36 cellular contexts compared by ENCODE assay signal in genomic region chr14:26859483-26859882, GRCh38.
"Had no signal": no experiment of that assay in that cellular context is flagged by ENCODE, and none has a peak within 500 bp of the region (broad histone marks: within the 10 kb centered on the region; RNA-seq: fewer than 3 reads in every experiment).

No MANE protein-coding gene starts in this region.

- ATAC-seq: activated CD8-positive, alpha-beta T cell treated with anti-CD3 and anti-CD28 coated beads for 36 hours; activated naive CD4-positive, alpha-beta T cell treated with anti-CD3 and anti-CD28 coated beads, Interleukin-2, amount 50 U/mL, for 72 hours; activated T-cell treated with anti-CD3 and anti-CD28 coated beads, Interleukin-2, amount 50 U/mL, for 4 hours; activated T-cell treated with anti-CD3 and anti-CD28 coated beads, Interleukin-2, amount 50 U/mL, for 72 hours; activated T-helper 17 cell treated with anti-CD3 and anti-CD28 coated beads, Interleukin-2, amount 50 U/mL, for 72 hours had no signal

- H3K9me3 Mint-ChIP-seq: activated CD4-positive, alpha-beta T cell treated with anti-CD3 and anti-CD28 coated beads, Interleukin-2, amount 10 ng/mL, durations not matched to agents 24 days and 14 days had no signal

- H3K9me3 ChIP-seq: adrenal gland had no signal

- H3K27ac ChIP-seq: adrenal gland, cardiac muscle cell, VCaP had no signal

- H3K4me1 Mint-ChIP-seq: activated B cell treated with CpG ODN at 0.5 μM for 24 hours; activated CD4-positive, alpha-beta T cell treated with anti-CD3 and anti-CD28 coated beads, Interleukin-2, amount 10 ng/mL, durations not matched to agents 24 days and 14 days; activated naive CD8-positive, alpha-beta T cell treated with anti-CD3 and anti-CD28 coated beads for 36 hours; activated T-helper 17 cell treated with anti-CD3 and anti-CD28 coated beads, Interleukin-2, amount 50 U/mL, for 72 hours; central memory CD8-positive, alpha-beta T cell had no signal

- H3K4me3 Mint-ChIP-seq: activated B cell treated with CpG ODN at 0.5 μM for 24 hours; activated CD4-positive, alpha-beta memory T cell treated with anti-CD3 and anti-CD28 coated beads for 36 hours; activated CD4-positive, alpha-beta T cell treated with anti-CD3 and anti-CD28 coated beads, Interleukin-2, amount 10 ng/mL, durations not matched to agents 24 days and 14 days; activated CD8-positive, alpha-beta T cell treated with anti-CD3 and anti-CD28 coated beads for 36 hours; activated naive CD4-positive, alpha-beta T cell treated with anti-CD3 and anti-CD28 coated beads for 36 hours; activated naive CD8-positive, alpha-beta T cell treated with anti-CD3 and anti-CD28 coated beads for 36 hours; activated T-cell treated with anti-CD3 and anti-CD28 coated beads, Interleukin-2, amount 50 U/mL, for 4 hours; activated T-cell treated with anti-CD3 and anti-CD28 coated beads, Interleukin-2, amount 50 U/mL, for 72 hours; activated T-helper 1 cell treated with anti-CD3 and anti-CD28 coated beads, Interleukin-12 subunit alpha, Interleukin-12 subunit beta, Interleukin-2, Interleukin-4 antibody, amounts not matched to agents 30 ng/mL and 10 ng/mL and 1 ng/mL, durations not matched to agents 14 hours and 24 hours and 36 hours; activated T-helper 17 cell treated with anti-CD3 and anti-CD28 coated beads, Interleukin-2, amount 50 U/mL, for 72 hours; brain; central memory CD8-positive, alpha-beta T cell; T-helper 1 cell treated with Interleukin-12 subunit alpha and Interleukin-12 subunit beta and Interleukin-4 antibody, amounts not matched to agents 30 μg/mL and 1 μg/mL, for 36 hours; T-helper 2 cell treated with Interferon-gamma antibody and Interleukin-4, amounts not matched to agents 5 μg/mL and 100 μg/mL, for 36 hours had no signal

- H3K36me3 Mint-ChIP-seq: activated CD4-positive, alpha-beta memory T cell treated with anti-CD3 and anti-CD28 coated beads for 36 hours; activated naive CD8-positive, alpha-beta T cell treated with anti-CD3 and anti-CD28 coated beads for 36 hours; brain had no signal

- H3K4me1 ChIP-seq: adrenal gland had no signal

- H3K36me3 ChIP-seq: adrenal gland, cardiac muscle cell had no signal

- H3K27ac Mint-ChIP-seq: activated B cell treated with CpG ODN at 0.5 μM for 24 hours; activated CD4-positive, alpha-beta memory T cell treated with anti-CD3 and anti-CD28 coated beads for 36 hours; activated CD4-positive, alpha-beta T cell treated with anti-CD3 and anti-CD28 coated beads, Interleukin-2, amount 10 ng/mL, durations not matched to agents 24 days and 14 days; activated CD8-positive, alpha-beta T cell treated with anti-CD3 and anti-CD28 coated beads for 36 hours; activated naive CD4-positive, alpha-beta T cell treated with anti-CD3 and anti-CD28 coated beads for 36 hours; activated naive CD4-positive, alpha-beta T cell treated with anti-CD3 and anti-CD28 coated beads, Interleukin-2, amount 50 U/mL, for 72 hours; activated naive CD8-positive, alpha-beta T cell treated with anti-CD3 and anti-CD28 coated beads for 36 hours; activated T-cell treated with anti-CD3 and anti-CD28 coated beads, Interleukin-2, amount 50 U/mL, for 72 hours; activated T-helper 1 cell treated with anti-CD3 and anti-CD28 coated beads, Interleukin-12 subunit alpha, Interleukin-12 subunit beta, Interleukin-2, Interleukin-4 antibody, amounts not matched to agents 30 ng/mL and 10 ng/mL and 1 ng/mL, durations not matched to agents 14 hours and 24 hours and 36 hours; activated T-helper 17 cell treated with anti-CD3 and anti-CD28 coated beads, Interleukin-2, amount 50 U/mL, for 72 hours; T-helper 1 cell treated with Interleukin-12 subunit alpha and Interleukin-12 subunit beta and Interleukin-4 antibody, amounts not matched to agents 30 μg/mL and 1 μg/mL, for 36 hours; T-helper 2 cell treated with Interferon-gamma antibody and Interleukin-4, amounts not matched to agents 5 μg/mL and 100 μg/mL, for 36 hours had no signal

- H3K27me3 Mint-ChIP-seq: activated B cell treated with CpG ODN at 0.5 μM for 24 hours; activated CD4-positive, alpha-beta memory T cell treated with anti-CD3 and anti-CD28 coated beads for 36 hours; activated CD4-positive, alpha-beta T cell treated with anti-CD3 and anti-CD28 coated beads, Interleukin-2, amount 10 ng/mL, durations not matched to agents 24 days and 14 days; activated CD8-positive, alpha-beta T cell treated with anti-CD3 and anti-CD28 coated beads for 36 hours; activated naive CD8-positive, alpha-beta T cell treated with anti-CD3 and anti-CD28 coated beads for 36 hours; activated T-helper 17 cell treated with anti-CD3 and anti-CD28 coated beads, Interleukin-2, amount 50 U/mL, for 72 hours; central memory CD8-positive, alpha-beta T cell had no signal

- DNase-seq: activated B cell treated with CpG ODN at 0.5 μM for 24 hours; activated CD4-positive, alpha-beta memory T cell treated with anti-CD3 and anti-CD28 coated beads for 36 hours; activated CD4-positive, alpha-beta T cell treated with anti-CD3 and anti-CD28 coated beads for 4 hours; activated CD4-positive, alpha-beta T cell treated with anti-CD3 and anti-CD28 coated beads, Interleukin-2, amount 10 ng/mL, durations not matched to agents 24 days and 14 days; activated CD4-positive, alpha-beta T cell treated with anti-CD3 and anti-CD28 coated beads, Interleukin-2, amount 50 U/mL, for 1 hour; activated CD4-positive, alpha-beta T cell treated with anti-CD3 and anti-CD28 coated beads, Interleukin-2, amount 50 U/mL, for 4 hours; activated CD4-positive, CD25-positive, alpha-beta regulatory T cell treated with anti-CD3 and anti-CD28 coated beads, Interleukin-2, amount 50 U/mL, for 72 hours; activated CD8-positive, alpha-beta memory T cell treated with anti-CD3 and anti-CD28 coated beads, Interleukin-2, amount 50 U/mL, for 4 hours; activated CD8-positive, alpha-beta T cell treated with anti-CD3 and anti-CD28 coated beads for 36 hours; activated effector memory CD4-positive, alpha-beta T cell treated with anti-CD3 and anti-CD28 coated beads, Interleukin-2, amount 50 U/mL, for 16 hours; activated gamma-delta T cell treated with Interleukin-2 at 50 U/mL for 16 hours; activated naive CD4-positive, alpha-beta T cell; activated naive CD4-positive, alpha-beta T cell treated with anti-CD3 and anti-CD28 coated beads for 36 hours; activated naive CD4-positive, alpha-beta T cell treated with anti-CD3 and anti-CD28 coated beads, Interleukin-2, amount 50 U/mL, for 16 hours; activated naive CD8-positive, alpha-beta T cell treated with anti-CD3 and anti-CD28 coated beads for 36 hours; activated T-cell treated with anti-CD3 and anti-CD28 coated beads for 4 hours; activated T-cell treated with anti-CD3 and anti-CD28 coated beads, Interleukin-2, amount 50 U/mL, for 1 hour; activated T-cell treated with anti-CD3 and anti-CD28 coated beads, Interleukin-2, amount 50 U/mL, for 4 hours; activated T-cell treated with anti-CD3 and anti-CD28 coated beads, Interleukin-2, amount 50 U/mL, for 72 hours; adrenal gland; amniotic stem cell; aorta; caudate nucleus; cerebellar nuclear complex; T-helper 1 cell; T-helper 2 cell; T-helper 9 cell had no signal

- H3K4me3 ChIP-seq: adrenal gland, cardiac muscle cell had no signal

- H3K27me3 ChIP-seq: adrenal gland, cardiac muscle cell had no signal
